ENCODE assay signal across 8 cellular contexts in the genomic region with DNA sequence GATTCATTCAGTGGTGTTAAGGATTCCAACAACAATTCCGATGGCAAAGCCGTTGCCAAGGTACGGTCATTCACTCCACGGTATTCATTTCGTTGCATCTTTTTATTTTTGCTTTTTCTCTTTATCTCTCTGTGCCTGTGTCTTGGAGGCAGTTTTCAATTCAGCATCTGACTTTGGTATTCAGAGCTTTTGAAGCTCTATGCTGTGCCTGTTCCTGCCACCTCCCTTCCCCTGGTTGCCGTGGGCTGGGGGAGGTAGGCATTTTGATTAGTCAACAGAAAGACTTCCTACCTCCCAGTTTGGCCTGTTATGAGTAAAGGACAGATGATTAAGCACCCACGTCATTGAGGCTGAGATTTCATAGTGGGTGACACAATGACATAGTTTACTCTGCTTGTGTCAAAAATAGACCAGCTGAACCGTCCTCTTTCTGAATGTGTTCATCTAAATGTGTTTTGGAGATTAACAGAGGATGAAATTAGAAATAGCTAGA.
DNase-seq lines count a peak whose midpoint lies in the region; ATAC-seq, FAIRE-seq and TF ChIP-seq lines count a peak whose summit lies in the region.

No MANE protein-coding gene starts in this region.

- no peaks in the 10 kb centered on the region for H3K9me3 ChIP-seq in kidney (ENCODE audit: control insufficient read depth in 1 of 2, low read length in 2 of 2)

- H3K9ac ChIP-seq in kidney (ENCODE audit: low read length in 2 of 2): peak overlapping the region; percentile 84 to 96

- H3K36me3 ChIP-seq in kidney (ENCODE audit: control insufficient read depth in 1 of 2, insufficient read depth in 2 of 2, low read length in 2 of 2): peaks cover 10 to 23% of the 10 kb centered on the region in 2 donors

- H3K4me3 ChIP-seq in kidney (ENCODE audit: low read length in 2 of 2): peak overlapping the region; percentile 86 to 91

- intact Hi-C loops in kidney (cut with DNase I): no loop called here

- H3K4me1 ChIP-seq in kidney (ENCODE audit: control insufficient read depth in 1 of 2, insufficient read depth in 1 of 2, low read depth in 1 of 2, low read length in 2 of 2): peaks cover 38 to 68% of the 10 kb centered on the region in 2 donors

- peak; percentile 56 for FAIRE-seq in kidney (lab: Jason Lieb, UNC)

- TF ChIP-seq CTCF in kidney (IDR thresholded peaks at IDR 0.05; ENCODE audit: borderline replicate concordance, extremely low read depth, insufficient read depth): no peak

- ATAC-seq in GM18519 (IDR thresholded peaks at IDR 0.05; ENCODE audit: low FRiP score, unreplicated experiment): peak; percentile 66
- peak; percentile 54 for ATAC-seq in HG02938 (IDR thresholded peaks at IDR 0.05; ENCODE audit: unreplicated experiment)
- peak; percentile 46 for ATAC-seq in SK-N-SH treated with all-trans-retinoic acid at 6 μM for 48 hours

- H3K27ac ChIP-seq in angular gyrus (ENCODE audit: low read depth, low read length): peak overlapping the region; percentile 97
- peak overlapping the region; percentile 96 to 98 for H3K27ac ChIP-seq in kidney (ENCODE audit: low read depth in 2 of 2, low read length in 2 of 2)

- DNase-seq in kidney: peak; percentile 82
- DNase-seq in stimulated activated CD4-positive, alpha-beta T cell treated with anti-CD3 and anti-CD28 coated beads, Interleukin-1b, Interleukin-23, amount 100 ng/mL, for 48 hours: peak; percentile 89
- DNase-seq in DMS 273 treated with DMSO at 0.1 percent for 48 hours (lab: John Stamatoyannopoulos, UW): no peak
- no peak for DNase-seq in DMS 273 (lab: John Stamatoyannopoulos, UW; ENCODE audit: unreplicated experiment)

TF ChIP-seq in SK-N-SH treated with all-trans-retinoic acid at 6 μM for 48 hours, 23 proteins besides CTCF, POLR2A, EP300 and RAD21:
- TF ChIP-seq ZC3H10 (CRISPR knock-in tag; IDR thresholded peaks at IDR 0.05) (no peak), ZFP30 (CRISPR knock-in tag; IDR thresholded peaks at IDR 0.05) (no peak), ISL1 (CRISPR knock-in tag; IDR thresholded peaks at IDR 0.05) (0 out of 2 replicates have a peak, but pooled peaks have one; percentile 17), CSDC2 (CRISPR knock-in tag; IDR thresholded peaks at IDR 0.05) (no peak), SNAI2 (CRISPR knock-in tag; IDR thresholded peaks at IDR 0.05) (no peak), BACH2 (CRISPR knock-in tag; IDR thresholded peaks at IDR 0.05; ENCODE audit: borderline replicate concordance) (no peak), CREB5 (CRISPR knock-in tag; IDR thresholded peaks at IDR 0.05; ENCODE audit: low read depth) (no peak)

Comparison
In these comparisons a context has a peak if more than half of its experiments do, and no peak if none do; other contexts are left out.
1. DNase-seq: peak in kidney (single experiment) and stimulated activated CD4-positive, alpha-beta T cell treated with anti-CD3 and anti-CD28 coated beads, Interleukin-1b, Interleukin-23, amount 100 ng/mL, for 48 hours (single experiment); none in DMS 273 treated with DMSO at 0.1 percent for 48 hours (single experiment) and DMS 273 (single experiment).
2. Peak in every context shown above with its lines, with median percentiles within 50 percentile points of each other: ATAC-seq.